ENCODE assay signal across 19 cellular contexts in the genomic region with DNA sequence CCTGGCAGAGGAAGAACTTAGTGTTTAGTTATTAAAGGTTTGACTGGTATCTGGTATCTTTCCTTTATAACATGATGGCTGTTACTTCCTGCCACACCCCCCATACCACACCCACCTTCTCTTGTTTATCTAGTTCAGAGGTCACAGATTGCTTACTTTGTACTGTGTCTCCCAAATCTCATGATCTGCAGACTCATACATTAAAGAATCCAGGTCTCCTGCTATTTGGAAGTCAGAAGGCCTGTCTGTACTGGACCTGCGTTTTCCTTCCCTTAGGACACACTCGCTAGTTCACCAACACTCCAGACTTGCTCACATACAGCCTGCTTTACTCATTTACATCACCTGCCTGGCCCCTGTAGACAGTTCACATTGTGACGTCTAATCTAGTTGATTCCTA. TPM values are rescaled to one million over a fixed set of nuclear protein-coding genes. Genes with fewer than 3 reads are reported as not detected.
DNase-seq lines count a peak whose midpoint lies in the region; ATAC-seq, FAIRE-seq and TF ChIP-seq lines count a peak whose summit lies in the region.
"Had no signal": no experiment of that assay in that cellular context is flagged by ENCODE, and none has a peak within 500 bp of the region (broad histone marks: within the 10 kb centered on the region; RNA-seq: fewer than 3 reads in every experiment).

No MANE protein-coding gene starts in this region.

- H3K36me3 Mint-ChIP-seq in CD8-positive, alpha-beta T cell = no peaks in the 10 kb centered on the region
- H3K36me3 Mint-ChIP-seq: activated naive CD4-positive, alpha-beta T cell treated with anti-CD3 and anti-CD28 coated beads, Interleukin-2, amount 10 ng/mL, durations not matched to agents 7 days and 5 days had no signal

- WGBS in IMR-90 (ENCODE audit: extremely low coverage in 2 of 2, insufficient read length in 1 of 2), 2 experiments = 80% methylated on average over 2 of the region's 3 CpGs; no CpG with 5 or more reads in 1 of the 2 experiments

- BruUV-seq in IMR-90 (replicated peaks; lab: Mats Ljungman, UMichigan) = no TSS peak

- no peak overlapping the region for H3K56ac ChIP-seq in IMR-90 (ENCODE audit: extremely low read depth, insufficient read depth, low read length)

- H4K8ac ChIP-seq in IMR-90 (ENCODE audit: low read depth in 2 of 2, low read length in 2 of 2) = no peak overlapping the region

- TF ChIP-seq RAD21 in IMR-90 (IDR thresholded peaks at IDR 0.05; ENCODE audit: low read length) = no peak

- no peaks in the 10 kb centered on the region for H3K9me1 ChIP-seq in IMR-90 (ENCODE audit: insufficient read depth, low read length)

- H3K14ac ChIP-seq in IMR-90 (replicated peaks; ENCODE audit: low read depth, low read length) = no peak overlapping the region

- no peak overlapping the region for H4K91ac ChIP-seq in IMR-90 (ENCODE audit: insufficient read depth, low read depth, low read length)

- FAIRE-seq in bronchial epithelial cell (lab: Jason Lieb, UNC) = peak; percentile 97
- FAIRE-seq: endothelial cell of umbilical vein, frontal cortex, GM19239 had no signal

- H3K9me3 ChIP-seq in IMR-90 (ENCODE audit: control insufficient read depth, insufficient read depth, low read length) (no peaks in the 10 kb centered on the region), mucosa of descending colon (no peaks in the 10 kb centered on the region)
- H3K9me3 ChIP-seq in CD8-positive, alpha-beta T cell (ENCODE audit: low read length) = no peaks in the 10 kb centered on the region
- H3K9me3 ChIP-seq: thyroid gland had no signal

- H3K36me3 ChIP-seq in ACC112 (ENCODE audit: insufficient read depth, low read length) = no peaks in the 10 kb centered on the region
- H3K36me3 ChIP-seq in IMR-90 (ENCODE audit: control insufficient read depth, insufficient read depth, low read length) = no peaks in the 10 kb centered on the region
- H3K36me3 ChIP-seq in bronchial epithelial cell (ENCODE audit: control insufficient read depth, insufficient read depth, low read length) = no peaks in the 10 kb centered on the region
- no peaks in the 10 kb centered on the region for H3K36me3 ChIP-seq in mucosa of descending colon (ENCODE audit: low read depth)
- H3K36me3 ChIP-seq in CD8-positive, alpha-beta T cell (ENCODE audit: insufficient read depth, low read length) = no peaks in the 10 kb centered on the region
- H3K36me3 ChIP-seq: thyroid gland had no signal

- no peaks in the 10 kb centered on the region for H3K27me3 ChIP-seq in ACC112 (ENCODE audit: insufficient read depth, low read length)
- peaks cover 2% of the 10 kb centered on the region; the same call in 1 of the 2 replicates for H3K27me3 ChIP-seq in IMR-90 (ENCODE audit: control insufficient read depth, insufficient read depth, low read length)
- no peaks in the 10 kb centered on the region for H3K27me3 ChIP-seq in bronchial epithelial cell (ENCODE audit: control insufficient read depth, insufficient read depth, low read length)
- H3K27me3 ChIP-seq in CD8-positive, alpha-beta T cell (ENCODE audit: insufficient read depth, low read length) = no peaks in the 10 kb centered on the region
- H3K27me3 ChIP-seq: thyroid gland had no signal

- no peak overlapping the region for H2AK5ac ChIP-seq in IMR-90 (ENCODE audit: low read depth, low read length)

- dilution Hi-C loops in IMR-90 (cut with HindIII; ENCODE audit: low sequenced_read_pairs, unreplicated experiment) = no loop called here

- H3K18ac ChIP-seq in IMR-90 (ENCODE audit: low read depth, low read length) = no peak overlapping the region

- H3K27me3 Mint-ChIP-seq in CD8-positive, alpha-beta T cell (ENCODE audit: low read depth) = peaks cover 5% of the 10 kb centered on the region
- H3K27me3 Mint-ChIP-seq: activated naive CD4-positive, alpha-beta T cell treated with anti-CD3 and anti-CD28 coated beads, Interleukin-2, amount 10 ng/mL, durations not matched to agents 7 days and 5 days had no signal

- POLR2A ChIA-PET in IMR-90 (lab: Charles Lee; ENCODE audit: unreplicated experiment) = no interaction called here
- POLR2A ChIA-PET in CD8-positive, alpha-beta T cell (lab: Charles Lee) = no interaction called here

- intact Hi-C loops in IMR-90 (cut with micrococcal nuclease) (no loop called here), mucosa of descending colon (cut with DNase I, micrococcal nuclease) (no loop called here)
- intact Hi-C loops in CD8-positive, alpha-beta T cell (cut with DNase I, micrococcal nuclease) = no loop called here

- CTCF ChIA-PET in IMR-90 (lab: Yijun Ruan, JAX) = no interaction called here
- CTCF ChIA-PET in CD8-positive, alpha-beta T cell (lab: Charles Lee) = interaction anchor here (0.6 kb wide), 1 partner anchor 168 kb away, joined by 3 read pairs; no protein-coding TSS in a partner anchor

- H3K4me2 ChIP-seq in IMR-90 (ENCODE audit: low read depth, low read length) = no peak overlapping the region

- H3K4me1 Mint-ChIP-seq in CD8-positive, alpha-beta T cell (ENCODE audit: low read depth) = no peaks in the 10 kb centered on the region
- H3K4me1 Mint-ChIP-seq: activated naive CD4-positive, alpha-beta T cell treated with anti-CD3 and anti-CD28 coated beads, Interleukin-2, amount 10 ng/mL, durations not matched to agents 7 days and 5 days had no signal

- no peaks in the 10 kb centered on the region for H4K20me1 ChIP-seq in IMR-90 (ENCODE audit: insufficient read depth, low read length)

- H3K27ac ChIP-seq in ACC112 (ENCODE audit: low read depth, low read length) (no peak overlapping the region), IMR-90 (ENCODE audit: insufficient read depth, low read length) (no peak overlapping the region)
- H3K27ac ChIP-seq in CD8-positive, alpha-beta T cell (ENCODE audit: low read depth, low read length) = no peak overlapping the region
- H3K27ac ChIP-seq: coronary artery, thyroid gland had no signal

- no peak overlapping the region for H4K5ac ChIP-seq in IMR-90 (ENCODE audit: low read depth, low read length)

- no peak overlapping the region for H2BK5ac ChIP-seq in IMR-90 (ENCODE audit: low read depth, low read length, poor library complexity, severe bottlenecking)

- no peak overlapping the region for H3K4ac ChIP-seq in IMR-90 (ENCODE audit: low read depth, low read length)

- H2BK15ac ChIP-seq in IMR-90 (ENCODE audit: low read depth, low read length) = no peak overlapping the region

- no peak overlapping the region for H3K4me3 ChIP-seq in ACC112 (ENCODE audit: low read depth, low read length)
- no peak overlapping the region for H3K4me3 ChIP-seq in IMR-90 (ENCODE audit: insufficient read depth, low read depth, low read length)
- H3K4me3 ChIP-seq in bronchial epithelial cell (ENCODE audit: low read depth, low read length) = no peak overlapping the region
- no peak overlapping the region for H3K4me3 ChIP-seq in mucosa of descending colon
- no peak overlapping the region for H3K4me3 ChIP-seq in CD8-positive, alpha-beta T cell (ENCODE audit: low read depth, low read length)
- H3K4me3 ChIP-seq: coronary artery, thyroid gland had no signal

- H2AFZ ChIP-seq in ACC112 (ENCODE audit: low read length, unreplicated experiment) = peak overlapping the region; percentile 34
- H2AFZ ChIP-seq in IMR-90 (replicated peaks; ENCODE audit: low read length, poor library complexity) = peak overlapping the region; percentile 49

- H3K27ac Mint-ChIP-seq in CD8-positive, alpha-beta T cell = no peak overlapping the region
- H3K27ac Mint-ChIP-seq: activated naive CD4-positive, alpha-beta T cell treated with anti-CD3 and anti-CD28 coated beads, Interleukin-2, amount 10 ng/mL, durations not matched to agents 7 days and 5 days had no signal

- TF ChIP-seq POLR2A in IMR-90 (IDR thresholded peaks at IDR 0.05; ENCODE audit: low read depth, low read length) = no peak

- no peaks in the 10 kb centered on the region for H3K79me1 ChIP-seq in IMR-90 (ENCODE audit: low read depth in 1 of 2, low read length in 2 of 2)

- DNase-seq in IMR-90 (no peak), bronchial epithelial cell (ENCODE audit: low read depth) (peak; percentile 99), mucosa of descending colon (peak in 2 of 3 donors; percentile 43 to 93), Ammon's horn (ENCODE audit: low spot score) (no peak)
- DNase-seq in activated CD8-positive, alpha-beta memory T cell treated with anti-CD3 and anti-CD28 coated beads, Interleukin-2, amount 50 U/mL, for 48 hours = no peak
- no peak for DNase-seq in CD8-positive, alpha-beta T cell
- DNase-seq: activated naive CD4-positive, alpha-beta T cell treated with anti-CD3 and anti-CD28 coated beads, Interleukin-2, amount 10 ng/mL, durations not matched to agents 7 days and 5 days; left cardiac atrium; NCI-H2227 treated with DMSO at 0.1 percent for 48 hours; Right ventricle myocardium superior; stimulated activated naive CD4-positive, alpha-beta T cell; T-helper 1 cell had no signal

- no peak for TF ChIP-seq CTCF in IMR-90 (conservative IDR thresholded peaks at IDR 0.05; ENCODE audit: low read depth, low read length)
- no peak for TF ChIP-seq CTCF in bronchial epithelial cell (IDR thresholded peaks at IDR 0.05; ENCODE audit: insufficient read depth, low read length, severe bottlenecking)
- TF ChIP-seq CTCF in mucosa of descending colon (IDR thresholded peaks at IDR 0.05) = no peak
- TF ChIP-seq CTCF in CD8-positive, alpha-beta T cell (IDR thresholded peaks at IDR 0.05) = no peak

- H2BK120ac ChIP-seq in IMR-90 (ENCODE audit: low read depth, low read length) = no peak overlapping the region

- H3K4me3 Mint-ChIP-seq in CD8-positive, alpha-beta T cell = no peak overlapping the region
- H3K4me3 Mint-ChIP-seq: activated naive CD4-positive, alpha-beta T cell treated with anti-CD3 and anti-CD28 coated beads, Interleukin-2, amount 10 ng/mL, durations not matched to agents 7 days and 5 days had no signal

- no peaks in the 10 kb centered on the region for H3K9me3 Mint-ChIP-seq in CD8-positive, alpha-beta T cell
- H3K9me3 Mint-ChIP-seq: activated naive CD4-positive, alpha-beta T cell treated with anti-CD3 and anti-CD28 coated beads, Interleukin-2, amount 10 ng/mL, durations not matched to agents 7 days and 5 days had no signal

- no peaks in the 10 kb centered on the region for H3K79me2 ChIP-seq in ACC112 (ENCODE audit: control insufficient read depth, insufficient read depth, low read length, unreplicated experiment)

- in situ Hi-C loops in IMR-90 (cut with MboI; ENCODE audit: low sequenced_read_pairs) = no loop called here

- no peak overlapping the region for H3K23ac ChIP-seq in IMR-90 (ENCODE audit: low read depth, low read length)

- no peak for ATAC-seq in IMR-90 (ENCODE audit: low read depth)
- ATAC-seq in mucosa of descending colon = peak; percentile 98
- no peak for ATAC-seq in HG02798 (IDR thresholded peaks at IDR 0.05; ENCODE audit: poor library complexity, unreplicated experiment)
- no peak for ATAC-seq in CD8-positive, alpha-beta T cell

- no peak overlapping the region for H3K9ac ChIP-seq in IMR-90 (ENCODE audit: low read depth, low read length)

- H3K4me1 ChIP-seq in ACC112 (ENCODE audit: control insufficient read depth, insufficient read depth, low read length, unreplicated experiment) (peaks cover 30% of the 10 kb centered on the region), IMR-90 (ENCODE audit: control insufficient read depth, insufficient read depth, low read length) (no peaks in the 10 kb centered on the region), mucosa of descending colon (ENCODE audit: low read depth) (peaks cover 7% of the 10 kb centered on the region)
- no peaks in the 10 kb centered on the region for H3K4me1 ChIP-seq in CD8-positive, alpha-beta T cell (ENCODE audit: insufficient read depth, low read length)
- H3K4me1 ChIP-seq: thyroid gland had no signal

- no peak overlapping the region for H2AK9ac ChIP-seq in IMR-90 (replicated peaks; ENCODE audit: low read depth, low read length, poor library complexity)

- H2BK20ac ChIP-seq in IMR-90 (ENCODE audit: low read depth, low read length) = no peak overlapping the region

RNA-seq across cellular contexts. Expression of a gene that starts 39.3 kb away (rescaled TPM):
- total RNA-seq in IMR-90 (2012; rRNA removed) (5.9 and 10.0 TPM in 2 replicates), bronchial epithelial cell (11.6 and 22.4 TPM in 2 replicates), mucosa of descending colon (10 to 100 TPM; 13.7 to 26.3 (median 22.1) TPM)
- polyA plus RNA-seq in IMR-90 (2012; rRNA removed) = 2.3 and 3.7 TPM in 2 replicates
- polyA plus RNA-seq in IMR-90 (2012; cell fraction: cytosol; rRNA removed) = 0.33 and 0.40 TPM in 2 replicates
- 0.71 and 8.8 TPM in 2 replicates for polyA plus RNA-seq in IMR-90 (2012; cell fraction: nucleus; rRNA removed; ENCODE audit: low replicate concordance)
- total RNA-seq in CD8-positive, alpha-beta T cell = under 1 TPM in 1 of 2 experiments, not detected in 1; 0.44 TPM

Comparison
In these comparisons a context has a peak if more than half of its experiments do, and no peak if none do; other contexts are left out.
1. DNase-seq: peak in bronchial epithelial cell (single experiment) and mucosa of descending colon (2 of 3); none in IMR-90 (single experiment), activated CD8-positive, alpha-beta memory T cell treated with anti-CD3 and anti-CD28 coated beads, Interleukin-2, amount 50 U/mL, for 48 hours (single experiment), Ammon's horn (single experiment) and CD8-positive, alpha-beta T cell (0 of 7).